Comparison of ENCODE assay signal across 8 cellular contexts in the genomic region with DNA sequence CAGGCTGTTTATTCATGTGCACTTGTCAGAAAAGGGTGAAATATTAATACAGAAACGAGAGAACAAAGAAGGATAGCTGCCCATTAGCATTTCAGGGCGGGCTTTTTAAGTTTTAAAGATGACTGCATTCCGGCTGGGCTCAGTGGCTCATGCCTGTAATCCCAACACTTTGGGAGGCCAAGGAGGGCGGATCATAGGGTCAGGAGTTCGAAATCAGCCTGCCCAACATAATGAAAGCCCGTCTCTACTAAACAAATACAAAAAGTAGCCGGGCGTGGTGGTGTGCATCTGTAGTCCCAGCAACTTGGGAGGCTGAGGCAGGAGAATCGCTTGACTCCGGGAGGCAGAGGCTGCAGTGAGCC.
DNase-seq lines count a peak whose midpoint lies in the region; TF ChIP-seq lines count a peak whose summit lies in the region.

No MANE protein-coding gene starts in this region.

- DNase-seq in NCI-H187 treated with DMSO at 0.1 percent for 48 hours (lab: John Stamatoyannopoulos, UW), result peak; percentile 44
- DNase-seq in NCI-H187 (lab: John Stamatoyannopoulos, UW), result no peak
- no peak for DNase-seq in RWPE1 (ENCODE audit: low spot score)
- DNase-seq in fibroblast of villous mesenchyme (ENCODE audit: low read depth), result peak; percentile 27
- DNase-seq in smooth muscle cell (lab: John Stamatoyannopoulos, UW; ENCODE audit: unreplicated experiment), result no peak
- no peak for DNase-seq in osteocyte (ENCODE audit: extremely low spot score, unreplicated experiment)
- no peak for DNase-seq in activated CD8-positive, alpha-beta memory T cell treated with anti-CD3 and anti-CD28 coated beads, Interleukin-2, amount 50 U/mL, for 4 hours
- no peak for DNase-seq in globus pallidus (ENCODE audit: low spot score)

- 5% methylated on average over 10 of the region's 10 CpGs for WGBS in smooth muscle cell (ENCODE audit: low lambda C conversion rate)

- no peaks in the 10 kb centered on the region for H3K27me3 ChIP-seq in smooth muscle cell (ENCODE audit: low read depth)

- POLR2A ChIA-PET in RWPE1 (lab: Yijun Ruan, JAX; ENCODE audit: low non-redundant PET), result interaction anchor here (0.6 to 3.8 kb wide), 4 partner anchors 16 to 191 kb away, joined by 3 to 39 read pairs (median 14); a partner anchor contains a TSS

- no peaks in the 10 kb centered on the region for H3K4me1 Mint-ChIP-seq in osteocyte (ENCODE audit: unreplicated experiment)

- no peaks in the 10 kb centered on the region for H3K36me3 ChIP-seq in smooth muscle cell (ENCODE audit: low read depth)

- no peaks in the 10 kb centered on the region for H3K36me3 Mint-ChIP-seq in osteocyte (ENCODE audit: unreplicated experiment)

- H2AFZ ChIP-seq in smooth muscle cell (ENCODE audit: low read depth), result peak overlapping the region; percentile 29

- H3K4me2 ChIP-seq in smooth muscle cell, result peak overlapping the region; percentile 93

- no peaks in the 10 kb centered on the region for H3K9me3 Mint-ChIP-seq in osteocyte (ENCODE audit: unreplicated experiment)

- no peaks in the 10 kb centered on the region for H3K79me2 ChIP-seq in smooth muscle cell (ENCODE audit: low read depth)

- peaks cover 5% of the 10 kb centered on the region for H3F3A ChIP-seq in smooth muscle cell (ENCODE audit: low read depth)

- peaks cover 7% of the 10 kb centered on the region for H3K4me1 ChIP-seq in smooth muscle cell (ENCODE audit: low read depth)

- H3K27ac ChIP-seq in RWPE1 (peak overlapping the region; percentile 97), smooth muscle cell (ENCODE audit: low read depth) (peak overlapping the region; percentile 88)

- no peaks in the 10 kb centered on the region for H3K9me3 ChIP-seq in smooth muscle cell (replicated peaks; ENCODE audit: low read depth)

- peak overlapping the region; percentile 62 for H3K9ac ChIP-seq in smooth muscle cell (ENCODE audit: low read depth)

- CTCF ChIA-PET in RWPE1 (lab: Yijun Ruan, JAX), result interaction anchor here (0.7 kb wide), 1 partner anchor 378 kb away, joined by 3 read pairs; no protein-coding TSS in a partner anchor

- H3K4me3 Mint-ChIP-seq in osteocyte (ENCODE audit: unreplicated experiment), result no peak overlapping the region

- H3K4me3 ChIP-seq in fibroblast of villous mesenchyme (ENCODE audit: low read depth, low read length) (peak overlapping the region; percentile 67), smooth muscle cell (peak overlapping the region; percentile 59)

- H4K20me1 ChIP-seq in smooth muscle cell (ENCODE audit: low read depth), result no peaks in the 10 kb centered on the region

- no peaks in the 10 kb centered on the region for H3K27me3 Mint-ChIP-seq in osteocyte (ENCODE audit: unreplicated experiment)

- TF ChIP-seq CTCF in RWPE1 (conservative IDR thresholded peaks at IDR 0.05; ENCODE audit: low read depth) (no peak), fibroblast of villous mesenchyme (IDR thresholded peaks at IDR 0.05; ENCODE audit: insufficient read depth, low read depth, low read length) (no peak), smooth muscle cell (IDR thresholded peaks at IDR 0.05; ENCODE audit: borderline replicate concordance, insufficient read depth, poor library complexity, severe bottlenecking) (no peak), osteocyte (IDR thresholded peaks at IDR 0.05) (no peak)

- no peak overlapping the region for H3K27ac Mint-ChIP-seq in osteocyte (ENCODE audit: unreplicated experiment)

Comparison
In these comparisons a context has a peak if more than half of its experiments do, and no peak if none do; other contexts are left out.
1. DNase-seq: peak in NCI-H187 treated with DMSO at 0.1 percent for 48 hours (single experiment) and fibroblast of villous mesenchyme (single experiment); none in NCI-H187 (0 of 2), RWPE1 (single experiment), smooth muscle cell (single experiment), osteocyte (single experiment), activated CD8-positive, alpha-beta memory T cell treated with anti-CD3 and anti-CD28 coated beads, Interleukin-2, amount 50 U/mL, for 4 hours (single experiment) and globus pallidus (single experiment).